ENCODE assay signal across 9 cellular contexts in the genomic region with DNA sequence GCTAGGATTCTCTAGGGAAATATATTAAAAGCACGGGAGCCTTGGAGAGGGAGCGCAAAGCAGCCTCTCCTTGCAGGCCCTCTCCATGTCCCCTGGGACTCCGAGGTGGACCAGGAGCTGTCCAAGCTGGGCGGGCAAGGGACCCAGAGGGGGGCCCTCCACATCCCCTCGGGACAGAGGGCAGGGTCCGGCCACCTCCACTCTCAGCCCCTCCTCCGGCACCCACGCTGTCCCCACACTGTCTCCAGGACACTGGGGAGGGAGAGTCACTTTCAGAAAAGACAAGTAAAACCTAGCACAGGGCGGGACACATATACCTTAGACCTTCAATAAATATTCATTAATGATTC.
A peak's percentile ranks its signal among the peaks of the same experiment; 100 is the strongest.
DNase-seq lines count a peak whose midpoint lies in the region; ATAC-seq and TF ChIP-seq lines count a peak whose summit lies in the region.
"Had no signal": no experiment of that assay in that cellular context is flagged by ENCODE, and none has a peak within 500 bp of the region (broad histone marks: within the 10 kb centered on the region; RNA-seq: fewer than 3 reads in every experiment).

No MANE protein-coding gene starts in this region.

- TF ChIP-seq POLR2A in breast epithelium (IDR thresholded peaks at IDR 0.05): no peak
- no peak for TF ChIP-seq POLR2A in spleen (IDR thresholded peaks at IDR 0.05)

- H3K27ac ChIP-seq in breast epithelium (no peak overlapping the region), left lung (no peak overlapping the region), spleen (peak overlapping the region in 7 of 8 donors; percentile 29 to 78 (median 73))

- H3K36me3 Mint-ChIP-seq in HFFc6 (ENCODE audit: low read depth): no peaks in the 10 kb centered on the region
- H3K36me3 Mint-ChIP-seq: activated CD4-positive, alpha-beta memory T cell treated with anti-CD3 and anti-CD28 coated beads for 36 hours had no signal

- H3K9me3 Mint-ChIP-seq in HFFc6: no peaks in the 10 kb centered on the region
- H3K9me3 Mint-ChIP-seq: activated CD4-positive, alpha-beta memory T cell treated with anti-CD3 and anti-CD28 coated beads for 36 hours had no signal

- peaks cover 8% of the 10 kb centered on the region for H3K27me3 Mint-ChIP-seq in HFFc6 (ENCODE audit: insufficient read depth)

- H3K27me3 ChIP-seq in breast epithelium (no peaks in the 10 kb centered on the region), left lung (peaks cover 0 to 35% of the 10 kb centered on the region in 2 donors), spleen (replicated peaks in 1 of 7) (peaks cover 0 to 55% (median 16%) of the 10 kb centered on the region in 7 donors)

- H3K4me3 ChIP-seq in breast epithelium (peak overlapping the region; percentile 47 to 79 (median 59)), left lung (peak overlapping the region; percentile 48 to 56), spleen (peak overlapping the region; percentile 33 to 70 (median 46))

- H3K27ac Mint-ChIP-seq in HFFc6: no peak overlapping the region
- H3K27ac Mint-ChIP-seq: activated CD4-positive, alpha-beta memory T cell treated with anti-CD3 and anti-CD28 coated beads for 36 hours had no signal

- DNase-seq in HFFc6 (no peak), breast epithelium (ENCODE audit: low spot score in 2 of 2) (no peak), left lung (peak in 1 of 2 donors; percentile 78), spleen (no peak), NCI-H748 (lab: John Stamatoyannopoulos, UW; ENCODE audit: unreplicated experiment) (no peak), cerebellar nuclear complex (lab: John Stamatoyannopoulos, UW) (no peak)
- DNase-seq in stimulated activated CD4-positive, alpha-beta T cell treated with anti-CD3 and anti-CD28 coated beads, Interleukin-1b, Interleukin-23, amount 100 ng/mL, for 48 hours: no peak

- intact Hi-C loops in breast epithelium (cut with DNase I; ENCODE audit: low total_unique reads): no loop called here
- intact Hi-C loops in left lung (cut with DNase I): no loop called here
- intact Hi-C loops in spleen (cut with DNase I; ENCODE audit: low total_unique reads): no loop called here

- H3K4me3 Mint-ChIP-seq in HFFc6: peak overlapping the region; percentile 95

- 48 to 62% (median 56%) methylated on average over 9 of the region's 9 CpGs for WGBS in spleen, 5 donors

- no peaks in the 10 kb centered on the region for H3K9me3 ChIP-seq in breast epithelium
- H3K9me3 ChIP-seq in left lung: peaks cover 0 to 3% of the 10 kb centered on the region in 2 donors
- H3K9me3 ChIP-seq in spleen: peaks cover 0 to 10% (median 0%) of the 10 kb centered on the region in 8 donors

- H3K4me1 Mint-ChIP-seq in HFFc6 (ENCODE audit: low read depth): peaks cover 55% of the 10 kb centered on the region

- H3K4me1 ChIP-seq in breast epithelium (peaks cover 0 to 4% of the 10 kb centered on the region in 2 donors), left lung (peaks cover 3 to 22% of the 10 kb centered on the region in 2 donors), spleen (peaks cover 3 to 48% (median 17%) of the 10 kb centered on the region in 6 donors)

- no peak for TF ChIP-seq CTCF in HFFc6 (IDR thresholded peaks at IDR 0.05)
- no peak for TF ChIP-seq CTCF in breast epithelium (IDR thresholded peaks at IDR 0.05)
- no peak for TF ChIP-seq CTCF in left lung (IDR thresholded peaks at IDR 0.05)
- no peak for TF ChIP-seq CTCF in spleen (IDR thresholded peaks at IDR 0.05 in 8 of 11, conservative IDR thresholded peaks at IDR 0.05 in 3 of 11)

- H3K36me3 ChIP-seq in breast epithelium (no peaks in the 10 kb centered on the region), left lung (no peaks in the 10 kb centered on the region), spleen (no peaks in the 10 kb centered on the region)

- no peak for ATAC-seq in left lung
- ATAC-seq in HG02610 (IDR thresholded peaks at IDR 0.05; ENCODE audit: unreplicated experiment): no peak

Comparison
In these comparisons a context has a peak if more than half of its experiments do, and no peak if none do; other contexts are left out.
1. H3K27ac ChIP-seq: peak in spleen (7 of 8); none in breast epithelium (0 of 2) and left lung (0 of 2).
2. Peak in every context shown above with its lines, with median percentiles within 50 percentile points of each other: H3K4me3 ChIP-seq.